ENCODE assay signal across 17 cellular contexts in the genomic region with DNA sequence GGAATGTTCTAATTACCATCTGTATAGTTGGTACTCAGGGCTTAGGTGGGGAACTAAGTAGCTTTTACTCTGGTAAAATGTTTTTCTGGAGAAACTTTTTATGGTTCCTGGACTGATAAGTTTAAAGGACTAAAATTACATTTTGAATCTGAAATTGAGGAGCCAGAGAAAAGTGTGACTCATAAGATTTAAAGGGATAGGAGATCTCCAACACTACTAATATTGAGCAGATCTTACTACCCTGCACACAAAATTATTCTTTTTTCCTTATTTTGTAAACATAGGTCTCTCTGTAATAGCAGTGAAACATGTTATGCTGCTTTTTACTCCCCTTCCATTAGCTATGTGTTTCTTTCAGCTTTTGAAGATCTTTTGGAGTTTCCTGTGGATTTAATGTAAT. TPM values are rescaled to one million over a fixed set of nuclear protein-coding genes. Genes with fewer than 3 reads are reported as not detected.
DNase-seq lines count a peak whose midpoint lies in the region; ATAC-seq and TF ChIP-seq lines count a peak whose summit lies in the region.
"Had no signal": no experiment of that assay in that cellular context is flagged by ENCODE, and none has a peak within 500 bp of the region (broad histone marks: within the 10 kb centered on the region; RNA-seq: fewer than 3 reads in every experiment).

No MANE protein-coding gene starts in this region.

- no peak overlapping the region for H3K14ac ChIP-seq in IMR-90 (replicated peaks; ENCODE audit: low read depth, low read length)

- no peaks in the 10 kb centered on the region for H3K27me3 Mint-ChIP-seq in CD4-positive, alpha-beta memory T cell
- H3K27me3 Mint-ChIP-seq in naive thymus-derived CD4-positive, alpha-beta T cell, result no peaks in the 10 kb centered on the region
- H3K27me3 Mint-ChIP-seq in Caco-2 (ENCODE audit: insufficient read depth, unreplicated experiment), result no peaks in the 10 kb centered on the region
- H3K27me3 Mint-ChIP-seq: T-helper 17 cell had no signal

- H3K56ac ChIP-seq in IMR-90 (ENCODE audit: extremely low read depth, insufficient read depth, low read length), result no peak overlapping the region

- BruUV-seq in IMR-90 (replicated peaks; lab: Mats Ljungman, UMichigan) (no TSS peak), Caco-2 (replicated peaks; lab: Mats Ljungman, UMichigan) (no TSS peak)

- TF ChIP-seq RAD21 in IMR-90 (IDR thresholded peaks at IDR 0.05; ENCODE audit: low read length), result no peak

- H3K9me3 ChIP-seq in CD4-positive, alpha-beta memory T cell (ENCODE audit: control insufficient read depth in 1 of 2, low read length in 2 of 2), result no peaks in the 10 kb centered on the region
- no peaks in the 10 kb centered on the region; the same call in 1 of the 2 replicates for H3K9me3 ChIP-seq in IMR-90 (ENCODE audit: control insufficient read depth, insufficient read depth, low read length)
- H3K9me3 ChIP-seq in naive thymus-derived CD4-positive, alpha-beta T cell (ENCODE audit: control insufficient read depth in 2 of 3, low read length in 3 of 3), result no peaks in the 10 kb centered on the region
- no peaks in the 10 kb centered on the region for H3K9me3 ChIP-seq in Caco-2
- no peaks in the 10 kb centered on the region for H3K9me3 ChIP-seq in vagina
- H3K9me3 ChIP-seq: BE2C had no signal

- H3K4ac ChIP-seq in IMR-90 (ENCODE audit: low read depth, low read length), result no peak overlapping the region

- peak overlapping the region in 4 of 7 donors; percentile 5 to 72 (median 48) for H3K27ac Mint-ChIP-seq in CD4-positive, alpha-beta memory T cell
- H3K27ac Mint-ChIP-seq in naive thymus-derived CD4-positive, alpha-beta T cell, result peak overlapping the region in 6 of 9 donors; percentile 1 to 50 (median 32)
- H3K27ac Mint-ChIP-seq in Caco-2 (ENCODE audit: unreplicated experiment), result no peak overlapping the region
- H3K27ac Mint-ChIP-seq: T-helper 17 cell had no signal

- dilution Hi-C loops in IMR-90 (cut with HindIII; ENCODE audit: low sequenced_read_pairs, unreplicated experiment), result no loop called here

- H3K4me3 Mint-ChIP-seq in CD4-positive, alpha-beta memory T cell, result no peak overlapping the region
- peak overlapping the region in 1 of 10 donors; percentile 7 for H3K4me3 Mint-ChIP-seq in naive thymus-derived CD4-positive, alpha-beta T cell
- no peak overlapping the region for H3K4me3 Mint-ChIP-seq in Caco-2 (ENCODE audit: unreplicated experiment)
- H3K4me3 Mint-ChIP-seq: activated T-cell treated with anti-CD3 and anti-CD28 coated beads, Interleukin-2, amount 50 U/mL, for 4 hours; T-helper 17 cell had no signal

- H3K4me2 ChIP-seq in IMR-90 (ENCODE audit: low read depth, low read length), result no peak overlapping the region

- no peak overlapping the region for H2BK15ac ChIP-seq in IMR-90 (ENCODE audit: low read depth, low read length)

- no peak overlapping the region for H3K27ac ChIP-seq in CD4-positive, alpha-beta memory T cell (ENCODE audit: low read depth, low read length)
- no peak overlapping the region for H3K27ac ChIP-seq in IMR-90 (ENCODE audit: insufficient read depth, low read length)
- no peak overlapping the region for H3K27ac ChIP-seq in naive thymus-derived CD4-positive, alpha-beta T cell (ENCODE audit: low read depth, low read length)
- H3K27ac ChIP-seq in vagina, result no peak overlapping the region
- H3K27ac ChIP-seq: upper lobe of left lung had no signal

- TF ChIP-seq POLR2A in IMR-90 (IDR thresholded peaks at IDR 0.05; ENCODE audit: low read depth, low read length) (no peak), vagina (IDR thresholded peaks at IDR 0.05) (no peak)

- ATAC-seq in IMR-90 (ENCODE audit: low read depth) (peak; percentile 54; the same call in 1 of the 2 replicates), GM18502 (IDR thresholded peaks at IDR 0.05; ENCODE audit: poor library complexity, unreplicated experiment) (no peak)
- no peak for ATAC-seq in naive thymus-derived CD4-positive, alpha-beta T cell
- ATAC-seq: activated T-cell treated with anti-CD3 and anti-CD28 coated beads, Interleukin-2, amount 50 U/mL, for 4 hours; T-helper 17 cell had no signal

- H3K36me3 ChIP-seq in CD4-positive, alpha-beta memory T cell (ENCODE audit: insufficient read depth, low read length), result peaks cover 14% of the 10 kb centered on the region
- H3K36me3 ChIP-seq in IMR-90 (ENCODE audit: control insufficient read depth, insufficient read depth, low read length), result peaks cover 11% of the 10 kb centered on the region
- H3K36me3 ChIP-seq in naive thymus-derived CD4-positive, alpha-beta T cell (ENCODE audit: control insufficient read depth in 2 of 3, insufficient read depth in 3 of 3, low read length in 3 of 3), result peaks cover 0 to 42% (median 2%) of the 10 kb centered on the region in 3 experiments
- no peaks in the 10 kb centered on the region for H3K36me3 ChIP-seq in Caco-2 (ENCODE audit: control insufficient read depth, insufficient read depth, low read length)
- H3K36me3 ChIP-seq in vagina, result peaks cover 0 to 17% of the 10 kb centered on the region in 2 donors
- H3K36me3 ChIP-seq: BE2C had no signal

- no peaks in the 10 kb centered on the region for H3K27me3 ChIP-seq in CD4-positive, alpha-beta memory T cell (ENCODE audit: insufficient read depth, low read length)
- H3K27me3 ChIP-seq in IMR-90 (ENCODE audit: control insufficient read depth, insufficient read depth, low read length) (no peaks in the 10 kb centered on the region), Caco-2 (replicated peaks; ENCODE audit: control insufficient read depth, insufficient read depth, low read length) (no peaks in the 10 kb centered on the region), vagina (no peaks in the 10 kb centered on the region)
- no peaks in the 10 kb centered on the region for H3K27me3 ChIP-seq in naive thymus-derived CD4-positive, alpha-beta T cell (ENCODE audit: control insufficient read depth in 2 of 2, insufficient read depth in 2 of 2, low read length in 2 of 2)
- H3K27me3 ChIP-seq: BE2C, upper lobe of left lung had no signal

- H3K9me3 Mint-ChIP-seq in CD4-positive, alpha-beta memory T cell, result peaks cover 0 to 15% (median 9%) of the 10 kb centered on the region in 8 donors
- H3K9me3 Mint-ChIP-seq in naive thymus-derived CD4-positive, alpha-beta T cell, result peaks cover 0 to 24% (median 11%) of the 10 kb centered on the region in 11 donors
- no peaks in the 10 kb centered on the region for H3K9me3 Mint-ChIP-seq in Caco-2 (ENCODE audit: unreplicated experiment)

- no peak overlapping the region for H4K91ac ChIP-seq in IMR-90 (ENCODE audit: insufficient read depth, low read depth, low read length)

- H3K4me3 ChIP-seq in CD4-positive, alpha-beta memory T cell (ENCODE audit: low read length in 2 of 2), result no peak overlapping the region
- no peak overlapping the region for H3K4me3 ChIP-seq in IMR-90 (ENCODE audit: insufficient read depth, low read depth, low read length)
- no peak overlapping the region for H3K4me3 ChIP-seq in astrocyte of the spinal cord (ENCODE audit: low read depth, low read length)
- H3K4me3 ChIP-seq in naive thymus-derived CD4-positive, alpha-beta T cell (ENCODE audit: low read length), result no peak overlapping the region
- no peak overlapping the region for H3K4me3 ChIP-seq in Caco-2 (ENCODE audit: low read depth, low read length)
- H3K4me3 ChIP-seq in vagina, result no peak overlapping the region
- H3K4me3 ChIP-seq: upper lobe of left lung had no signal

- H2BK20ac ChIP-seq in IMR-90 (ENCODE audit: low read depth, low read length), result no peak overlapping the region

- peaks cover 14 to 33% (median 25%) of the 10 kb centered on the region in 4 donors for H3K4me1 Mint-ChIP-seq in CD4-positive, alpha-beta memory T cell
- peaks cover 18 to 52% (median 36%) of the 10 kb centered on the region in 7 donors for H3K4me1 Mint-ChIP-seq in naive thymus-derived CD4-positive, alpha-beta T cell
- peaks cover 21% of the 10 kb centered on the region for H3K4me1 Mint-ChIP-seq in Caco-2 (ENCODE audit: low read depth, unreplicated experiment)

- intact Hi-C loops in CD4-positive, alpha-beta memory T cell (cut with micrococcal nuclease), result loop anchor here (5.0 kb wide), 1 partner anchor 34 kb away; a partner anchor contains a TSS
- intact Hi-C loops in IMR-90 (cut with micrococcal nuclease), result no loop called here
- intact Hi-C loops in naive thymus-derived CD4-positive, alpha-beta T cell (cut with micrococcal nuclease), result no loop called here
- intact Hi-C loops in Caco-2 (cut with micrococcal nuclease; ENCODE audit: unreplicated experiment), result no loop called here
- intact Hi-C loops in vagina (cut with DNase I), result no loop called here

- peaks cover 4% of the 10 kb centered on the region; the same call in 1 of the 2 replicates for H4K20me1 ChIP-seq in IMR-90 (ENCODE audit: insufficient read depth, low read length)

- TF ChIP-seq CTCF in IMR-90 (conservative IDR thresholded peaks at IDR 0.05; ENCODE audit: low read depth, low read length) (no peak), astrocyte of the spinal cord (IDR thresholded peaks at IDR 0.05; ENCODE audit: low read depth, low read length) (no peak), Caco-2 (IDR thresholded peaks at IDR 0.05; ENCODE audit: insufficient read depth in 1 of 2, low read depth in 1 of 2, low read length in 1 of 2, severe bottlenecking in 1 of 2, unreplicated experiment in 1 of 2) (no peak), vagina (IDR thresholded peaks at IDR 0.05) (no peak)

- POLR2A ChIA-PET in CD4-positive, alpha-beta memory T cell (lab: Charles Lee; ENCODE audit: partially characterized antibody), result no interaction called here
- POLR2A ChIA-PET in IMR-90 (lab: Charles Lee; ENCODE audit: unreplicated experiment), result no interaction called here
- POLR2A ChIA-PET in naive thymus-derived CD4-positive, alpha-beta T cell (lab: Charles Lee), result no interaction called here
- POLR2A ChIA-PET in Caco-2 (lab: Charles Lee), result interaction anchor here (0.6 kb wide), 1 partner anchor 208 kb away, joined by 3 read pairs; no protein-coding TSS in a partner anchor

- no peak overlapping the region for H4K5ac ChIP-seq in IMR-90 (ENCODE audit: low read depth, low read length)

- no peak overlapping the region for H3K18ac ChIP-seq in IMR-90 (ENCODE audit: low read depth, low read length)

- in situ Hi-C loops in IMR-90 (cut with MboI; ENCODE audit: low sequenced_read_pairs), result no loop called here
- in situ Hi-C loops in astrocyte of the spinal cord (cut with HindIII; ENCODE audit: low sequenced_read_pairs), result no loop called here

- no peak overlapping the region for H3K23ac ChIP-seq in IMR-90 (ENCODE audit: low read depth, low read length)

- no peak overlapping the region for H2AFZ ChIP-seq in IMR-90 (replicated peaks; ENCODE audit: low read length, poor library complexity)

- H2AK5ac ChIP-seq in IMR-90 (ENCODE audit: low read depth, low read length), result no peak overlapping the region

- H3K4me1 ChIP-seq in CD4-positive, alpha-beta memory T cell (ENCODE audit: insufficient read depth, low read length), result peaks cover 17% of the 10 kb centered on the region
- H3K4me1 ChIP-seq in IMR-90 (ENCODE audit: control insufficient read depth, insufficient read depth, low read length), result no peaks in the 10 kb centered on the region
- no peaks in the 10 kb centered on the region for H3K4me1 ChIP-seq in naive thymus-derived CD4-positive, alpha-beta T cell (ENCODE audit: control insufficient read depth in 2 of 2, insufficient read depth in 2 of 2, low read length in 2 of 2)
- peaks cover 13% of the 10 kb centered on the region for H3K4me1 ChIP-seq in Caco-2
- peaks cover 12% of the 10 kb centered on the region for H3K4me1 ChIP-seq in vagina
- H3K4me1 ChIP-seq: BE2C had no signal

- no peaks in the 10 kb centered on the region for H3K9me1 ChIP-seq in IMR-90 (ENCODE audit: insufficient read depth, low read length)

- H3K9ac ChIP-seq in IMR-90 (ENCODE audit: low read depth, low read length), result no peak overlapping the region

- peak overlapping the region; percentile 10 for H2BK5ac ChIP-seq in IMR-90 (ENCODE audit: low read depth, low read length, poor library complexity, severe bottlenecking)

- CTCF ChIA-PET in CD4-positive, alpha-beta memory T cell (lab: Charles Lee; ENCODE audit: partially characterized antibody), result interaction anchor here (0.6 kb wide), 2 partner anchors 328 to 1077 kb away, joined by 3 read pairs; no protein-coding TSS in a partner anchor
- CTCF ChIA-PET in IMR-90 (lab: Yijun Ruan, JAX) (no interaction called here), Caco-2 (lab: Charles Lee) (no interaction called here)
- CTCF ChIA-PET in naive thymus-derived CD4-positive, alpha-beta T cell (lab: Charles Lee), result no interaction called here

- DNase-seq in CD4-positive, alpha-beta memory T cell, result no peak
- peak; percentile 15 for DNase-seq in IMR-90
- DNase-seq in astrocyte of the spinal cord (ENCODE audit: low read depth, low spot score), result peak; percentile 22
- no peak for DNase-seq in naive thymus-derived CD4-positive, alpha-beta T cell
- DNase-seq in Caco-2, result no peak
- no peak for DNase-seq in vagina (ENCODE audit: extremely low spot score in 2 of 2)
- no peak for DNase-seq in D341Med (ENCODE audit: low spot score)
- DNase-seq: activated CD4-positive, CD25-positive, alpha-beta regulatory T cell treated with anti-CD3 and anti-CD28 coated beads, Interleukin-2, amount 50 U/mL, for 72 hours; activated T-cell treated with anti-CD3 and anti-CD28 coated beads, Interleukin-2, amount 50 U/mL, for 4 hours; BE2C; DMS79 treated with DMSO at 0.1 percent for 48 hours; NCI-H146; NCI-H446 treated with DMSO at 0.1 percent for 48 hours; stimulated activated CD4-positive, alpha-beta T cell treated with anti-CD3 and anti-CD28 coated beads, Interleukin-1b, Interleukin-23, amount 100 ng/mL, for 48 hours; T-helper 17 cell; upper lobe of left lung had no signal

- no peak overlapping the region for H2BK120ac ChIP-seq in IMR-90 (ENCODE audit: low read depth, low read length)

- no peak overlapping the region for H2AK9ac ChIP-seq in IMR-90 (replicated peaks; ENCODE audit: low read depth, low read length, poor library complexity)

- peaks cover 50 to 61% of the 10 kb centered on the region in 2 donors for H3K36me3 Mint-ChIP-seq in CD4-positive, alpha-beta memory T cell
- H3K36me3 Mint-ChIP-seq in naive thymus-derived CD4-positive, alpha-beta T cell, result peaks cover 15 to 44% (median 42%) of the 10 kb centered on the region in 5 donors
- H3K36me3 Mint-ChIP-seq in Caco-2 (ENCODE audit: insufficient read depth, unreplicated experiment), result peaks cover 31% of the 10 kb centered on the region

- H4K8ac ChIP-seq in IMR-90 (ENCODE audit: low read depth in 2 of 2, low read length in 2 of 2), result no peak overlapping the region

- H3K79me1 ChIP-seq in IMR-90 (ENCODE audit: low read depth in 1 of 2, low read length in 2 of 2), result peaks cover 26 to 41% of the 10 kb centered on the region in 2 experiments

RNA-seq across cellular contexts. Expression of a gene that starts 32.5 kb away (rescaled TPM):
- 10 to 100 TPM; 46.5 to 47.4 TPM for total RNA-seq in CD4-positive, alpha-beta memory T cell
- polyA plus RNA-seq in CD4-positive, alpha-beta memory T cell, result 10 to 100 TPM; 68.4 to 74.0 TPM
- total RNA-seq in IMR-90 (2012; rRNA removed) (33.3 and 39.8 TPM in 2 replicates), Caco-2 (2022) (29.9 and 36.8 TPM in 2 replicates), vagina (16.7 TPM)
- 9.5 and 10.6 TPM in 2 replicates for polyA plus RNA-seq in IMR-90 (2012; rRNA removed)
- polyA plus RNA-seq in IMR-90 (2012; cell fraction: cytosol; rRNA removed), result 2.1 and 2.5 TPM in 2 replicates
- polyA plus RNA-seq in IMR-90 (2012; cell fraction: nucleus; rRNA removed; ENCODE audit: low replicate concordance), result 1.8 and 10.8 TPM in 2 replicates
- 10 to 100 TPM; 35.3 to 63.1 (median 47.1) TPM for total RNA-seq in naive thymus-derived CD4-positive, alpha-beta T cell
- 10 to 100 TPM; 75.9 to 77.9 TPM for polyA plus RNA-seq in naive thymus-derived CD4-positive, alpha-beta T cell

Comparison
In these comparisons a context has a peak if more than half of its experiments do, and no peak if none do; other contexts are left out.
1. DNase-seq: peak in IMR-90 (single experiment) and astrocyte of the spinal cord (single experiment); none in CD4-positive, alpha-beta memory T cell (0 of 5), naive thymus-derived CD4-positive, alpha-beta T cell (0 of 9), Caco-2 (0 of 2), vagina (0 of 2) and D341Med (single experiment).